Comparison of ENCODE assay signal across 11 cellular contexts in the genomic region with DNA sequence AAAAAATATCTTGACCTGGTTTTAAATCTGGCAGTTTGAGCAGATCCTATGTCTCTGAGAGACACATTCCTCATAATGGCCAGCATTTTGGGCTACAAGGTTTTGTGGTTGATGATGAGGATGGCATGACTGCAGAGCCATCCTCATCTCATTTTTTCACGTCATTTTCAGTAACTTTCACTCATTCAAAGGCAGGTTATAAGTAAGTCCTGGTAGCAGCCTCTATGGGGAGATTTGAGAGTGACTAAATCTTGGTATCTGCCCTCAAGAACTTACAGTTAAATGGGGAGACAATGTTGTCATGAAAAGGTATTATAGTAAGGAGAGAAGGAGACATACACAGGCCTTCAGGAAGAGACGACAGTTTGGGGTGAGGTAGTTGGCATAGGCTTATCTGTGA.
A peak's percentile ranks its signal among the peaks of the same experiment; 100 is the strongest.
DNase-seq lines count a peak whose midpoint lies in the region; ATAC-seq and TF ChIP-seq lines count a peak whose summit lies in the region.
"Had no signal": no experiment of that assay in that cellular context is flagged by ENCODE, and none has a peak within 500 bp of the region (broad histone marks: within the 10 kb centered on the region; RNA-seq: fewer than 3 reads in every experiment).

No MANE protein-coding gene starts in this region.

- peaks cover 23% of the 10 kb centered on the region for H3K4me1 Mint-ChIP-seq in activated naive CD4-positive, alpha-beta T cell treated with anti-CD3 and anti-CD28 coated beads, Interleukin-2, amount 10 ng/mL, durations not matched to agents 7 days and 5 days
- H3K4me1 Mint-ChIP-seq in stimulated activated naive CD8-positive, alpha-beta T cell treated with anti-CD3 and anti-CD28 coated beads, Interleukin-15, Interleukin-2, amounts not matched to agents 100 ng/mL and 50 ng/mL, for 24 hours (ENCODE audit: low read depth) = peaks cover 74% of the 10 kb centered on the region

- no peaks in the 10 kb centered on the region for H3F3A ChIP-seq in SU-DHL-6 (ENCODE audit: insufficient read depth)

- H3K4me3 ChIP-seq in SU-DHL-6 (ENCODE audit: insufficient read depth, low read length, poor library complexity, severe bottlenecking) = no peak overlapping the region
- H3K4me3 ChIP-seq: smooth muscle cell had no signal

- peak overlapping the region; percentile 38 for H3K4me2 ChIP-seq in SU-DHL-6 (ENCODE audit: low read depth, low read length, poor library complexity, severe bottlenecking)
- H3K4me2 ChIP-seq: smooth muscle cell had no signal

- H3K9me2 ChIP-seq in SU-DHL-6 (replicated peaks; ENCODE audit: insufficient read depth, low read length) = no peaks in the 10 kb centered on the region

- H2AFZ ChIP-seq in SU-DHL-6 (ENCODE audit: low read depth, low read length, severe bottlenecking) = peak overlapping the region; percentile 37

- H3K27ac Mint-ChIP-seq in activated naive CD4-positive, alpha-beta T cell treated with anti-CD3 and anti-CD28 coated beads, Interleukin-2, amount 10 ng/mL, durations not matched to agents 7 days and 5 days = peak overlapping the region; percentile 60
- peak overlapping the region; percentile 96 for H3K27ac Mint-ChIP-seq in stimulated activated naive CD8-positive, alpha-beta T cell treated with anti-CD3 and anti-CD28 coated beads, Interleukin-15, Interleukin-2, amounts not matched to agents 100 ng/mL and 50 ng/mL, for 24 hours

- H3K79me2 ChIP-seq in SU-DHL-6 (ENCODE audit: insufficient read depth, low read length) = no peaks in the 10 kb centered on the region

- no peaks in the 10 kb centered on the region for H3K27me3 ChIP-seq in SU-DHL-6 (ENCODE audit: low read length)

- TF ChIP-seq CTCF in SU-DHL-6 (IDR thresholded peaks at IDR 0.05; ENCODE audit: insufficient read depth, low read length, poor library complexity, severe bottlenecking) = no peak

- no peak for DNase-seq in activated naive CD4-positive, alpha-beta T cell treated with anti-CD3 and anti-CD28 coated beads, Interleukin-2, amount 10 ng/mL, durations not matched to agents 7 days and 5 days
- DNase-seq in activated naive CD4-positive, alpha-beta T cell (lab: John Stamatoyannopoulos, UW) = no peak
- DNase-seq in kidney tubule cell (ENCODE audit: low spot score) (no peak), HPDE6-E6E7 (ENCODE audit: extremely low spot score) (no peak), hypothalamus (lab: John Stamatoyannopoulos, UW) (no peak)
- DNase-seq: NCI-H2171, SHP77 had no signal

- no peaks in the 10 kb centered on the region for H3K9me3 ChIP-seq in SU-DHL-6 (ENCODE audit: insufficient read depth, low read length)

- CTCF ChIA-PET in activated naive CD4-positive, alpha-beta T cell treated with anti-CD3 and anti-CD28 coated beads, Interleukin-2, amount 10 ng/mL, durations not matched to agents 7 days and 5 days (lab: Charles Lee) = interaction anchor here (1.0 to 2.0 kb wide), 2 partner anchors 17 to 464 kb away, joined by 3 to 12 read pairs; no protein-coding TSS in a partner anchor

- H3K9me3 Mint-ChIP-seq in activated naive CD4-positive, alpha-beta T cell treated with anti-CD3 and anti-CD28 coated beads, Interleukin-2, amount 10 ng/mL, durations not matched to agents 7 days and 5 days = no peaks in the 10 kb centered on the region
- H3K9me3 Mint-ChIP-seq in stimulated activated naive CD8-positive, alpha-beta T cell treated with anti-CD3 and anti-CD28 coated beads, Interleukin-15, Interleukin-2, amounts not matched to agents 100 ng/mL and 50 ng/mL, for 24 hours = no peaks in the 10 kb centered on the region

- H3K4me3 Mint-ChIP-seq in activated naive CD4-positive, alpha-beta T cell treated with anti-CD3 and anti-CD28 coated beads, Interleukin-2, amount 10 ng/mL, durations not matched to agents 7 days and 5 days = no peak overlapping the region
- H3K4me3 Mint-ChIP-seq in stimulated activated naive CD8-positive, alpha-beta T cell treated with anti-CD3 and anti-CD28 coated beads, Interleukin-15, Interleukin-2, amounts not matched to agents 100 ng/mL and 50 ng/mL, for 24 hours = peak overlapping the region; percentile 69

- no peaks in the 10 kb centered on the region for H3K27me3 Mint-ChIP-seq in activated naive CD4-positive, alpha-beta T cell treated with anti-CD3 and anti-CD28 coated beads, Interleukin-2, amount 10 ng/mL, durations not matched to agents 7 days and 5 days
- no peaks in the 10 kb centered on the region for H3K27me3 Mint-ChIP-seq in stimulated activated naive CD8-positive, alpha-beta T cell treated with anti-CD3 and anti-CD28 coated beads, Interleukin-15, Interleukin-2, amounts not matched to agents 100 ng/mL and 50 ng/mL, for 24 hours

- H3K27ac ChIP-seq in SU-DHL-6 (ENCODE audit: low read depth, low read length) = peak overlapping the region; percentile 33

- H4K20me1 ChIP-seq in SU-DHL-6 (ENCODE audit: low read depth, low read length) = no peaks in the 10 kb centered on the region

- peak overlapping the region; percentile 26 for H3K9ac ChIP-seq in SU-DHL-6 (ENCODE audit: low read length)

- no peaks in the 10 kb centered on the region for H3K36me3 ChIP-seq in SU-DHL-6 (ENCODE audit: low read length)

- peaks cover 2% of the 10 kb centered on the region for H3K36me3 Mint-ChIP-seq in activated naive CD4-positive, alpha-beta T cell treated with anti-CD3 and anti-CD28 coated beads, Interleukin-2, amount 10 ng/mL, durations not matched to agents 7 days and 5 days
- peaks cover 45% of the 10 kb centered on the region for H3K36me3 Mint-ChIP-seq in stimulated activated naive CD8-positive, alpha-beta T cell treated with anti-CD3 and anti-CD28 coated beads, Interleukin-15, Interleukin-2, amounts not matched to agents 100 ng/mL and 50 ng/mL, for 24 hours (ENCODE audit: low read depth)

- peak; percentile 2 for ATAC-seq in HG02870 (IDR thresholded peaks at IDR 0.05; ENCODE audit: unreplicated experiment)
